Comparison of ENCODE assay signal across 29 cellular contexts in the genomic region with DNA sequence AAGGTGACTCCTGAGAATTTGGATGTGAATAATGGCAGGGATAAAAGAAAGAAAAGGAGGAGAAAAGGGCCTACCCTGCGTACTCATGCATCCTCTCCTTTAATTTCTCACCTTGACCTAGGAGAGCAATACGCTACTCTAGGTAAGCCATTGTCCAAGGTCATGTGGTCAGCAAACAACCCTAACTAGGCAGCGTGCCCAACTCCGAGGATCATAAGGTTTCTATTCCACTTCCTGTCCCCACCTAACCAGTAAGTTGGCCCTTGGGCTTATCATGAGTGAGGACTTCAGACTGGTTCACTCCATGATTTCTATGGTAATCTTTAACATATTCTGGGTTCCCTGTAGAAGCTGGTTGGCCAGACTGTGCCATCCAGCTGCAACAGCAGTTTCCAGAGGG.
"Had no signal": no experiment of that assay in that cellular context is flagged by ENCODE, and none has a peak within 500 bp of the region (broad histone marks: within the 10 kb centered on the region; RNA-seq: fewer than 3 reads in every experiment).

No MANE protein-coding gene starts in this region.

- H3K4me3 Mint-ChIP-seq: natural killer cell; neural progenitor cell; stimulated activated effector memory CD8-positive, alpha-beta T cell treated with anti-CD3 and anti-CD28 coated beads, Interleukin-12 subunit alpha, Interleukin-12 subunit beta, amount 100 ng/mL, for 72 hours; stimulated activated naive B cell treated with anti-CD40 and anti-IgM and Interleukin-4, amounts not matched to agents 10 μg/mL and 1 μg/mL and 100 μg/mL, for 72 hours; stimulated activated naive CD8-positive, alpha-beta T cell treated with anti-CD3 and anti-CD28 coated beads, Interleukin-15, Interleukin-2, amounts not matched to agents 100 ng/mL and 50 ng/mL, for 24 hours; type B pancreatic cell had no signal

- H3K4me2 ChIP-seq: neural progenitor cell had no signal

- H3K9me3 Mint-ChIP-seq: natural killer cell; nephron; neural progenitor cell; stimulated activated effector memory CD8-positive, alpha-beta T cell treated with anti-CD3 and anti-CD28 coated beads, Interleukin-12 subunit alpha, Interleukin-12 subunit beta, amount 100 ng/mL, for 72 hours; stimulated activated naive B cell treated with anti-CD40 and anti-IgM and Interleukin-4, amounts not matched to agents 10 μg/mL and 1 μg/mL and 100 μg/mL, for 72 hours; stimulated activated naive CD8-positive, alpha-beta T cell treated with anti-CD3 and anti-CD28 coated beads, Interleukin-15, Interleukin-2, amounts not matched to agents 100 ng/mL and 50 ng/mL, for 24 hours; type B pancreatic cell had no signal

- H3K79me2 ChIP-seq: parathyroid adenoma had no signal

- H3K27ac Mint-ChIP-seq: natural killer cell; nephron; neural progenitor cell; progenitor cell of endocrine pancreas; stimulated activated effector memory CD8-positive, alpha-beta T cell treated with anti-CD3 and anti-CD28 coated beads, Interleukin-12 subunit alpha, Interleukin-12 subunit beta, amount 100 ng/mL, for 72 hours; stimulated activated naive B cell treated with anti-CD40 and anti-IgM and Interleukin-4, amounts not matched to agents 10 μg/mL and 1 μg/mL and 100 μg/mL, for 72 hours; stimulated activated naive CD8-positive, alpha-beta T cell treated with anti-CD3 and anti-CD28 coated beads, Interleukin-15, Interleukin-2, amounts not matched to agents 100 ng/mL and 50 ng/mL, for 24 hours; type B pancreatic cell had no signal

- H3K27me3 ChIP-seq: neural progenitor cell, ovary, right lobe of liver, sigmoid colon, testis, tibial artery, upper lobe of right lung, uterus had no signal

- H3K36me3 ChIP-seq: neural progenitor cell, ovary, right lobe of liver, sigmoid colon, suprapubic skin, tibial artery, transverse colon, upper lobe of right lung, uterus had no signal

- H3K36me3 Mint-ChIP-seq: natural killer cell; neural progenitor cell; stimulated activated effector memory CD8-positive, alpha-beta T cell treated with anti-CD3 and anti-CD28 coated beads, Interleukin-12 subunit alpha, Interleukin-12 subunit beta, amount 100 ng/mL, for 72 hours; stimulated activated naive B cell treated with anti-CD40 and anti-IgM and Interleukin-4, amounts not matched to agents 10 μg/mL and 1 μg/mL and 100 μg/mL, for 72 hours; type B pancreatic cell had no signal

- DNase-seq: natural killer cell; occipital lobe; ovary; posterior cingulate gyrus; psoas muscle; right cardiac atrium; right lobe of liver; sigmoid colon; small intestine; stimulated activated CD4-positive, alpha-beta T cell treated with anti-CD3 and anti-CD28 coated beads, Interleukin-15, amount 100 ng/mL, for 24 hours; stimulated activated CD4-positive, alpha-beta T cell treated with anti-CD3 and anti-CD28 coated beads, Interleukin-2, amount 100 ng/mL, for 24 hours; stimulated activated CD4-positive, alpha-beta T cell treated with anti-CD3 and anti-CD28 coated beads, Interleukin-2, amount 100 ng/mL, for 48 hours; stimulated activated CD4-positive, alpha-beta T cell treated with anti-CD3 and anti-CD28 coated beads, Interleukin-4, amount 100 ng/mL, for 24 hours; stimulated activated naive B cell treated with anti-CD40 and anti-IgM and Interleukin-4, amounts not matched to agents 10 μg/mL and 1 μg/mL and 100 μg/mL, for 72 hours; stimulated activated naive CD4-positive, alpha-beta T cell treated with Interleukin-2 at 50 U/mL for 16 hours; substantia nigra; testis; tibial artery; transverse colon; upper lobe of right lung; uterus had no signal

- ATAC-seq: natural killer cell; right lobe of liver; stimulated activated effector memory CD8-positive, alpha-beta T cell treated with anti-CD3 and anti-CD28 coated beads, Interleukin-12 subunit alpha, Interleukin-12 subunit beta, amount 100 ng/mL, for 72 hours; stimulated activated naive B cell treated with anti-CD40 and anti-IgM and Interleukin-4, amounts not matched to agents 10 μg/mL and 1 μg/mL and 100 μg/mL, for 72 hours; upper lobe of right lung had no signal

- H3K4me1 Mint-ChIP-seq: natural killer cell; stimulated activated effector memory CD8-positive, alpha-beta T cell treated with anti-CD3 and anti-CD28 coated beads, Interleukin-12 subunit alpha, Interleukin-12 subunit beta, amount 100 ng/mL, for 72 hours; stimulated activated naive B cell treated with anti-CD40 and anti-IgM and Interleukin-4, amounts not matched to agents 10 μg/mL and 1 μg/mL and 100 μg/mL, for 72 hours had no signal

- H2AFZ ChIP-seq: neural progenitor cell, parathyroid adenoma had no signal

- H3K4me3 ChIP-seq: neural progenitor cell, ovary, psoas muscle, right lobe of liver, sigmoid colon, suprapubic skin, testis, tibial artery, transverse colon, upper lobe of right lung, uterus had no signal

- H3K27ac ChIP-seq: neural progenitor cell, ovary, parathyroid adenoma, psoas muscle, right lobe of liver, sigmoid colon, suprapubic skin, testis, tibial artery, transverse colon, upper lobe of right lung, uterus had no signal

- H3K9me3 ChIP-seq: ovary, psoas muscle, right lobe of liver, sigmoid colon, suprapubic skin, testis, tibial artery, transverse colon, upper lobe of right lung, uterus had no signal

- H3K9ac ChIP-seq: neural progenitor cell, parathyroid adenoma had no signal

- H3K27me3 Mint-ChIP-seq: stimulated activated naive CD8-positive, alpha-beta T cell treated with anti-CD3 and anti-CD28 coated beads, Interleukin-15, Interleukin-2, amounts not matched to agents 100 ng/mL and 50 ng/mL, for 24 hours had no signal

- H3K4me1 ChIP-seq: parathyroid adenoma, psoas muscle, right lobe of liver, suprapubic skin, testis, tibial artery, transverse colon, upper lobe of right lung, uterus had no signal
